ENCODE assay signal across 9 cellular contexts in genomic region chr1:16984717-16985116, GRCh38. TPM values are rescaled to one million over a fixed set of nuclear protein-coding genes. Genes with fewer than 3 reads are reported as not detected.
A peak's percentile ranks its signal among the peaks of the same experiment; 100 is the strongest.
DNase-seq lines count a peak whose midpoint lies in the region; ATAC-seq and TF ChIP-seq lines count a peak whose summit lies in the region.
"Had no signal": no experiment of that assay in that cellular context is flagged by ENCODE, and none has a peak within 500 bp of the region (broad histone marks: within the 10 kb centered on the region; RNA-seq: fewer than 3 reads in every experiment).

No MANE protein-coding gene starts in this region.

- POLR2A ChIA-PET in Caco-2 (lab: Charles Lee) = no interaction called here

- H3K27ac Mint-ChIP-seq in osteocyte (ENCODE audit: unreplicated experiment) = peak overlapping the region; percentile 71
- H3K27ac Mint-ChIP-seq in Caco-2 (ENCODE audit: unreplicated experiment) = no peak overlapping the region

- no peak for TF ChIP-seq POLR2A in Peyer's patch (IDR thresholded peaks at IDR 0.05)

- H3K4me1 ChIP-seq in Peyer's patch (peaks cover 0 to 7% (median 0%) of the 10 kb centered on the region in 4 donors), fibroblast of lung (ENCODE audit: control insufficient read depth, extremely low read depth, insufficient read depth, low read length) (peaks cover 7% of the 10 kb centered on the region), Caco-2 (no peaks in the 10 kb centered on the region)

- no peak overlapping the region for H3K4me2 ChIP-seq in fibroblast of lung (ENCODE audit: extremely low read depth, insufficient read depth, low read length)

- H3K4me3 ChIP-seq in AG10803 (ENCODE audit: low read length) = no peak overlapping the region
- H3K4me3 ChIP-seq in Peyer's patch = no peak overlapping the region
- H3K4me3 ChIP-seq in fibroblast of lung (replicated peaks in 1 of 4; ENCODE audit: control extremely low read depth in 1 of 4, insufficient read depth in 1 of 4, low read depth in 3 of 4, low read length in 4 of 4) = no peak overlapping the region
- H3K4me3 ChIP-seq in Caco-2 (ENCODE audit: low read depth, low read length) = no peak overlapping the region

- no peak overlapping the region for H3K9ac ChIP-seq in fibroblast of lung (ENCODE audit: insufficient read depth, low read length)

- DNase-seq in AG10803 (ENCODE audit: low read depth) (peak; percentile 92), Peyer's patch (peak in 2 of 3 donors; percentile 17 to 61), fibroblast of lung (ENCODE audit: low read depth in 2 of 2) (peak; percentile 80 to 97), osteocyte (ENCODE audit: extremely low spot score, unreplicated experiment) (no peak), Caco-2 (no peak)
- DNase-seq: WERI-Rb-1 had no signal

- no TSS peak for BruUV-seq in Caco-2 (replicated peaks; lab: Mats Ljungman, UMichigan)

- H3K4me1 Mint-ChIP-seq in osteocyte (ENCODE audit: unreplicated experiment) (peaks cover 25% of the 10 kb centered on the region), Caco-2 (ENCODE audit: low read depth, unreplicated experiment) (peaks cover 16% of the 10 kb centered on the region)

- H4K20me1 ChIP-seq in fibroblast of lung (ENCODE audit: control insufficient read depth, extremely low read depth, insufficient read depth, low read length) = no peaks in the 10 kb centered on the region

- peaks cover under 1% of the 10 kb centered on the region for H3K79me2 ChIP-seq in fibroblast of lung (ENCODE audit: control insufficient read depth, insufficient read depth, low read length)

- H3K4me3 Mint-ChIP-seq in osteocyte (ENCODE audit: unreplicated experiment) = no peak overlapping the region
- H3K4me3 Mint-ChIP-seq in Caco-2 (ENCODE audit: unreplicated experiment) = no peak overlapping the region

- H3K27me3 Mint-ChIP-seq in osteocyte (ENCODE audit: unreplicated experiment) (no peaks in the 10 kb centered on the region), Caco-2 (ENCODE audit: insufficient read depth, unreplicated experiment) (no peaks in the 10 kb centered on the region)

- no peak overlapping the region for H2AFZ ChIP-seq in fibroblast of lung (ENCODE audit: low read length)

- peaks cover 11% of the 10 kb centered on the region for H3K36me3 Mint-ChIP-seq in osteocyte (ENCODE audit: unreplicated experiment)
- peaks cover 7% of the 10 kb centered on the region for H3K36me3 Mint-ChIP-seq in Caco-2 (ENCODE audit: insufficient read depth, unreplicated experiment)

- no peak for TF ChIP-seq CTCF in AG10803 (conservative IDR thresholded peaks at IDR 0.05; ENCODE audit: low read length)
- TF ChIP-seq CTCF in Peyer's patch (IDR thresholded peaks at IDR 0.05) = no peak
- no peak for TF ChIP-seq CTCF in fibroblast of lung (conservative IDR thresholded peaks at IDR 0.05 in 1 of 2, IDR thresholded peaks at IDR 0.05 in 1 of 2; ENCODE audit: low read depth in 1 of 2, low read length in 2 of 2)
- TF ChIP-seq CTCF in osteocyte (IDR thresholded peaks at IDR 0.05) = no peak
- no peak for TF ChIP-seq CTCF in Caco-2 (IDR thresholded peaks at IDR 0.05; ENCODE audit: insufficient read depth in 1 of 2, low read depth in 1 of 2, low read length in 1 of 2, severe bottlenecking in 1 of 2, unreplicated experiment in 1 of 2)

- H3K9me3 ChIP-seq in Peyer's patch = no peaks in the 10 kb centered on the region
- no peaks in the 10 kb centered on the region for H3K9me3 ChIP-seq in fibroblast of lung (ENCODE audit: control insufficient read depth, insufficient read depth, low read depth, low read length)
- H3K9me3 ChIP-seq in Caco-2 = no peaks in the 10 kb centered on the region

- ATAC-seq in GM18498 (IDR thresholded peaks at IDR 0.05; ENCODE audit: unreplicated experiment) (no peak), HG02981 (IDR thresholded peaks at IDR 0.05; ENCODE audit: unreplicated experiment) (no peak)
- no peak for ATAC-seq in activated CD4-positive, CD25-positive, alpha-beta regulatory T cell treated with anti-CD3 and anti-CD28 coated beads, Interleukin-2, amount 50 U/mL, for 24 hours

- CTCF ChIA-PET in Caco-2 (lab: Charles Lee) = no interaction called here

- no peak overlapping the region for H3K27ac ChIP-seq in Peyer's patch
- peak overlapping the region; percentile 38 for H3K27ac ChIP-seq in fibroblast of lung (ENCODE audit: insufficient read depth, low read length)
- H3K27ac ChIP-seq: WERI-Rb-1 had no signal

- intact Hi-C loops in Caco-2 (cut with micrococcal nuclease; ENCODE audit: unreplicated experiment) = no loop called here

- H3K9me3 Mint-ChIP-seq in osteocyte (ENCODE audit: unreplicated experiment) = no peaks in the 10 kb centered on the region
- no peaks in the 10 kb centered on the region for H3K9me3 Mint-ChIP-seq in Caco-2 (ENCODE audit: unreplicated experiment)

- H3K36me3 ChIP-seq in Peyer's patch (peaks cover 0 to 25% (median 0%) of the 10 kb centered on the region in 3 donors), fibroblast of lung (ENCODE audit: control insufficient read depth, insufficient read depth, low read length) (peaks cover 6% of the 10 kb centered on the region), Caco-2 (ENCODE audit: control insufficient read depth, insufficient read depth, low read length) (no peaks in the 10 kb centered on the region)

- H3K27me3 ChIP-seq in Peyer's patch (no peaks in the 10 kb centered on the region), fibroblast of lung (ENCODE audit: control insufficient read depth, insufficient read depth, low read length) (no peaks in the 10 kb centered on the region), Caco-2 (replicated peaks; ENCODE audit: control insufficient read depth, insufficient read depth, low read length) (no peaks in the 10 kb centered on the region)

RNA-seq across cellular contexts. Expression of gene MFAP2, which starts 4.3 kb away (rescaled TPM):
- total RNA-seq in Peyer's patch (1 to 10 TPM in 3 of 4 donors, not detected in 1; 1.9 to 8.4 (median 2.1) TPM), fibroblast of lung (10.0 and 16.2 TPM in 2 replicates), osteocyte (169 and 172 TPM in 2 replicates), Caco-2 (2022) (20.5 and 22.7 TPM in 2 replicates)
- 14.1 and 40.4 TPM in 2 replicates for polyA plus RNA-seq in fibroblast of lung
- polyA plus RNA-seq in fibroblast of lung (2012) = 18.9 and 62.7 TPM in 2 replicates
- polyA minus RNA-seq in fibroblast of lung (ENCODE audit: low replicate concordance) = 22.1 and 79.0 TPM in 2 replicates

RNA-seq across cellular contexts. Expression of gene ATP13A2, which starts 27.0 kb away (rescaled TPM):
- 10 to 100 TPM; 20.6 to 58.0 (median 44.5) TPM for total RNA-seq in Peyer's patch
- total RNA-seq in fibroblast of lung = 7.7 and 10.9 TPM in 2 replicates
- polyA plus RNA-seq in fibroblast of lung = 6.5 and 9.2 TPM in 2 replicates
- polyA plus RNA-seq in fibroblast of lung (2012) = 16.5 and 20.6 TPM in 2 replicates
- 46.7 and 86.9 TPM in 2 replicates for polyA minus RNA-seq in fibroblast of lung (ENCODE audit: low replicate concordance)
- total RNA-seq in osteocyte = 69.6 and 69.9 TPM in 2 replicates
- total RNA-seq in Caco-2 (2022) = 58.4 and 61.6 TPM in 2 replicates

Comparison
In these comparisons a context has a peak if more than half of its experiments do, and no peak if none do; other contexts are left out.
1. DNase-seq: peak in AG10803 (single experiment), Peyer's patch (2 of 3) and fibroblast of lung (2 of 2); none in osteocyte (single experiment) and Caco-2 (0 of 2).